Comparison of ENCODE assay signal across 1 cellular context in the genomic region with DNA sequence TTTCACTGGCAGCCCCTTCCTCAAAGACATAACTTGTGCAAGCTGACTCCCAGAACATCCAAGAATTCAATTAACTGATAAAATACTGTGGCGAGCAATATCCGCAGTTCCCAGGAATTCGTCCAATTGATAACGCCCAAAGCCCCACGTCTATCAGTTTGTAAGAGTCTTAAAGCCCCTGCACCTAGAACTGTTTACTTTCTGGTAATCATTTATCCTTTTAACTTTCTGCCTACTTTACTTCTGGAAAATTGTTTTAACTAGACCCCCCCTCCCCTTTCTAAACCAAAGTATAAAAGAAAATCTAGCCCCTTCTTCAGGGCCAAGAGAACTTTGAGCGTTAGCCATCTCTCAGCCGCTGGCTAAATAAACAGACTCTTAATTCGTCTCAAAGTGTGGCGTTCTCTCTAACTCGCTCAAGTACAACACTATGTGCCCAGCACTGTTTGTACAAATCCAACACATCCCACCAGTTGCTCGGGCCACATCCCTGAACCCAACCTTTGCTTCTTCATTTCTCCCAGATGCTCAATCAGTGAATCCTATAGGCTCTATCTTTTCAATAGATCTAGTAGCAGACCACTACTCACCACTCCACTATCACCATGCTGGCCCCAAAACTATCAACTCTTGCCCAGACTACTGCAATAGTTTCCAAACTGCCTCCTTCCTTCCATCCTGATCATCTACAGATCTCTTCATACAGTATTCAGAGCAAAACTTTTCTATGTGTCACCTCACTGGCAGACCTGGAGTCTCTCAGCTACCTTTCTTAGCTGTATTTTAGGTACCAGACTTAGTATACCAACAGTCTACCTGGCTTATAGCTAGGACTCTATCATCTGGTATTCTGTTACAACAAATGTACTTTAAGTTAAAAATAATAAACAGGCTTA.
TF ChIP-seq lines count a peak whose summit lies in the region.

No MANE protein-coding gene starts in this region.

TF ChIP-seq in HepG2, 621 proteins besides CTCF, POLR2A, EP300 and RAD21 (continued from another document and continues in another):
- TF ChIP-seq, protein P1, sequence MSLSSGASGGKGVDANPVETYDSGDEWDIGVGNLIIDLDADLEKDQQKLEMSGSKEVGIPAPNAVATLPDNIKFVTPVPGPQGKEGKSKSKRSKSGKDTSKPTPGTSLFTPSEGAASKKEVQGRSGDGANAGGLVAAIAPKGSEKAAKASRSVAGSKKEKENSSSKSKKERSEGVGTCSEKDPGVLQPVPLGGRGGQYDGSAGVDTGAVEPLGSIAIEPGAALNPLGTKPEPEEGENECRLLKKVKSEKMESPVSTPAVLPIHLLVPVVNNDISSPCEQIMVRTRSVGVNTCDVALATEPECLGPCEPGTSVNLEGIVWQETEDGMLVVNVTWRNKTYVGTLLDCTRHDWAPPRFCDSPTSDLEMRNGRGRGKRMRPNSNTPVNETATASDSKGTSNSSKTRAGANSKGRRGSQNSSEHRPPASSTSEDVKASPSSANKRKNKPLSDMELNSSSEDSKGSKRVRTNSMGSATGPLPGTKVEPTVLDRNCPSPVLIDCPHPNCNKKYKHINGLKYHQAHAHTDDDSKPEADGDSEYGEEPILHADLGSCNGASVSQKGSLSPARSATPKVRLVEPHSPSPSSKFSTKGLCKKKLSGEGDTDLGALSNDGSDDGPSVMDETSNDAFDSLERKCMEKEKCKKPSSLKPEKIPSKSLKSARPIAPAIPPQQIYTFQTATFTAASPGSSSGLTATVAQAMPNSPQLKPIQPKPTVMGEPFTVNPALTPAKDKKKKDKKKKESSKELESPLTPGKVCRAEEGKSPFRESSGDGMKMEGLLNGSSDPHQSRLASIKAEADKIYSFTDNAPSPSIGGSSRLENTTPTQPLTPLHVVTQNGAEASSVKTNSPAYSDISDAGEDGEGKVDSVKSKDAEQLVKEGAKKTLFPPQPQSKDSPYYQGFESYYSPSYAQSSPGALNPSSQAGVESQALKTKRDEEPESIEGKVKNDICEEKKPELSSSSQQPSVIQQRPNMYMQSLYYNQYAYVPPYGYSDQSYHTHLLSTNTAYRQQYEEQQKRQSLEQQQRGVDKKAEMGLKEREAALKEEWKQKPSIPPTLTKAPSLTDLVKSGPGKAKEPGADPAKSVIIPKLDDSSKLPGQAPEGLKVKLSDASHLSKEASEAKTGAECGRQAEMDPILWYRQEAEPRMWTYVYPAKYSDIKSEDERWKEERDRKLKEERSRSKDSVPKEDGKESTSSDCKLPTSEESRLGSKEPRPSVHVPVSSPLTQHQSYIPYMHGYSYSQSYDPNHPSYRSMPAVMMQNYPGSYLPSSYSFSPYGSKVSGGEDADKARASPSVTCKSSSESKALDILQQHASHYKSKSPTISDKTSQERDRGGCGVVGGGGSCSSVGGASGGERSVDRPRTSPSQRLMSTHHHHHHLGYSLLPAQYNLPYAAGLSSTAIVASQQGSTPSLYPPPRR (CRISPR knock-in tag; IDR thresholded peaks at IDR 0.05; ENCODE audit: borderline replicate concordance): peak; percentile 77
- TF ChIP-seq, protein P2, sequence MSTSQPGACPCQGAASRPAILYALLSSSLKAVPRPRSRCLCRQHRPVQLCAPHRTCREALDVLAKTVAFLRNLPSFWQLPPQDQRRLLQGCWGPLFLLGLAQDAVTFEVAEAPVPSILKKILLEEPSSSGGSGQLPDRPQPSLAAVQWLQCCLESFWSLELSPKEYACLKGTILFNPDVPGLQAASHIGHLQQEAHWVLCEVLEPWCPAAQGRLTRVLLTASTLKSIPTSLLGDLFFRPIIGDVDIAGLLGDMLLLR (CRISPR knock-in tag; IDR thresholded peaks at IDR 0.05): no peak
- TF ChIP-seq CBFB (CRISPR knock-in tag; IDR thresholded peaks at IDR 0.05) (no peak), DMAP1 (CRISPR knock-in tag; IDR thresholded peaks at IDR 0.05) (0 out of 2 replicates have a peak, but pooled peaks have one; percentile 15), ZBTB7B (CRISPR knock-in tag; IDR thresholded peaks at IDR 0.05) (peak; percentile 74), GFI1 (CRISPR knock-in tag; IDR thresholded peaks at IDR 0.05; ENCODE audit: borderline replicate concordance) (0 out of 2 replicates have a peak, but pooled peaks have one; percentile 48), GATAD2A (CRISPR knock-in tag; IDR thresholded peaks at IDR 0.05) (peak; percentile 84), ZNF225 (CRISPR knock-in tag; IDR thresholded peaks at IDR 0.05) (no peak), CEBPG (CRISPR knock-in tag; IDR thresholded peaks at IDR 0.05) (peak; percentile 4; the same call in 1 of the 2 replicates), ZFP1 (CRISPR knock-in tag; IDR thresholded peaks at IDR 0.05) (0 out of 2 replicates have a peak, but pooled peaks have one; percentile 4), AGO1 (IDR thresholded peaks at IDR 0.05; ENCODE audit: low read depth, low read length, poor library complexity, severe bottlenecking) (no peak), HDAC2 (CRISPR knock-in tag; IDR thresholded peaks at IDR 0.05) (peak; percentile 69), ARID4A (CRISPR knock-in tag; IDR thresholded peaks at IDR 0.05; ENCODE audit: borderline replicate concordance) (peak; percentile 16; the same call in 1 of the 2 replicates), ZNF644 (CRISPR knock-in tag; IDR thresholded peaks at IDR 0.05; ENCODE audit: low read depth) (0 out of 2 replicates have a peak, but pooled peaks have one; percentile 19), AHDC1 (CRISPR knock-in tag; IDR thresholded peaks at IDR 0.05; ENCODE audit: borderline replicate concordance) (peak; percentile 64; the same call in 1 of the 2 replicates), ARID3A (IDR thresholded peaks at IDR 0.05; ENCODE audit: low read depth, low read length) (peak; percentile 67; the same call in 1 of the 2 replicates), KAT7 (CRISPR knock-in tag; IDR thresholded peaks at IDR 0.05; ENCODE audit: borderline replicate concordance) (peak; percentile 56; the same call in 1 of the 2 replicates), NCOA2 (CRISPR knock-in tag; IDR thresholded peaks at IDR 0.05) (peak; percentile 88; the same call in 1 of the 2 replicates), KLF6 (CRISPR knock-in tag; IDR thresholded peaks at IDR 0.05) (peak; percentile 27; the same call in 1 of the 2 replicates), MED8 (CRISPR knock-in tag; IDR thresholded peaks at IDR 0.05; ENCODE audit: insufficient replicate concordance) (no peak), RXRB (CRISPR knock-in tag; IDR thresholded peaks at IDR 0.05; ENCODE audit: borderline replicate concordance) (peak; percentile 68; the same call in 1 of the 2 replicates), FOXP1 (IDR thresholded peaks at IDR 0.05) (no peak), FOXP1 (CRISPR knock-in tag; IDR thresholded peaks at IDR 0.05) (peak; percentile 68; the same call in 1 of the 2 replicates), REPIN1 (CRISPR knock-in tag; IDR thresholded peaks at IDR 0.05; ENCODE audit: borderline replicate concordance, low read depth) (peak; percentile 58; the same call in 1 of the 2 replicates), ZMYM2 (CRISPR knock-in tag; IDR thresholded peaks at IDR 0.05) (0 out of 2 replicates have a peak, but pooled peaks have one; percentile 49), GATAD1 (CRISPR knock-in tag; IDR thresholded peaks at IDR 0.05) (no peak; the same call in 1 of the 2 replicates)
- TF ChIP-seq, protein P3, sequence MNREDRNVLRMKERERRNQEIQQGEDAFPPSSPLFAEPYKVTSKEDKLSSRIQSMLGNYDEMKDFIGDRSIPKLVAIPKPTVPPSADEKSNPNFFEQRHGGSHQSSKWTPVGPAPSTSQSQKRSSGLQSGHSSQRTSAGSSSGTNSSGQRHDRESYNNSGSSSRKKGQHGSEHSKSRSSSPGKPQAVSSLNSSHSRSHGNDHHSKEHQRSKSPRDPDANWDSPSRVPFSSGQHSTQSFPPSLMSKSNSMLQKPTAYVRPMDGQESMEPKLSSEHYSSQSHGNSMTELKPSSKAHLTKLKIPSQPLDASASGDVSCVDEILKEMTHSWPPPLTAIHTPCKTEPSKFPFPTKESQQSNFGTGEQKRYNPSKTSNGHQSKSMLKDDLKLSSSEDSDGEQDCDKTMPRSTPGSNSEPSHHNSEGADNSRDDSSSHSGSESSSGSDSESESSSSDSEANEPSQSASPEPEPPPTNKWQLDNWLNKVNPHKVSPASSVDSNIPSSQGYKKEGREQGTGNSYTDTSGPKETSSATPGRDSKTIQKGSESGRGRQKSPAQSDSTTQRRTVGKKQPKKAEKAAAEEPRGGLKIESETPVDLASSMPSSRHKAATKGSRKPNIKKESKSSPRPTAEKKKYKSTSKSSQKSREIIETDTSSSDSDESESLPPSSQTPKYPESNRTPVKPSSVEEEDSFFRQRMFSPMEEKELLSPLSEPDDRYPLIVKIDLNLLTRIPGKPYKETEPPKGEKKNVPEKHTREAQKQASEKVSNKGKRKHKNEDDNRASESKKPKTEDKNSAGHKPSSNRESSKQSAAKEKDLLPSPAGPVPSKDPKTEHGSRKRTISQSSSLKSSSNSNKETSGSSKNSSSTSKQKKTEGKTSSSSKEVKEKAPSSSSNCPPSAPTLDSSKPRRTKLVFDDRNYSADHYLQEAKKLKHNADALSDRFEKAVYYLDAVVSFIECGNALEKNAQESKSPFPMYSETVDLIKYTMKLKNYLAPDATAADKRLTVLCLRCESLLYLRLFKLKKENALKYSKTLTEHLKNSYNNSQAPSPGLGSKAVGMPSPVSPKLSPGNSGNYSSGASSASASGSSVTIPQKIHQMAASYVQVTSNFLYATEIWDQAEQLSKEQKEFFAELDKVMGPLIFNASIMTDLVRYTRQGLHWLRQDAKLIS (CRISPR knock-in tag; IDR thresholded peaks at IDR 0.05): peak; percentile 94
